In the genomic region with DNA sequence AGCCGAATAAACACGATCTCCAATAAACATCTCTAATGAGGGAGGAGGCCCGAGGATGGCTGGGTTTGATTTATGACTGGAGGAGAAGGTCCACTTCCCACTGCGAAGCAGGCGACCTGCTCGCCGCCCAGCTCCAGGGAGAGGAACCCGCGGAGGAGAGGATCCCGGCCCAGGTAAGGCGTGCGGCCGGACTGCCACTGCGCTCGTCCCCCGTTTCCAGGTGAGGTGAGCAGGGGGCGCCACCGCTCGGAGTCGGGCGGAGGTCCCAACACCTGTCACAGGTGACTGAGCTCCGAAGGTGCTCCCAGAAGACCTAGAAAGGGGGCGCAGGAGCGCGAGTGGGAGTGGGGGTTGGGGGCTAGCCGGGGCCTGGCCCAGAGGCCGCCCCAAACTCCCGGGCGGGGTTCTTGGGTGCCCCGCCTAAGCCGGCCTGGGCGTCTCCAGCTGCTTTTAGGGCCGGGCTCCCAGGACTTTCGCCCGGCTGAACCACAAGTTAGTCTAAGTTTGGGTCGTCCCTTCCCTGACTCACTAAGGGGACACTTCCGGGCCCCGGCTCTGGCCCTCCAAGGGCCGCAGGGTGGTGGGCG, we compare ENCODE assay signal across 10 cellular contexts. TPM values are rescaled to one million over a fixed set of nuclear protein-coding genes. Genes with fewer than 3 reads are reported as not detected.
DNase-seq lines count a peak whose midpoint lies in the region; ATAC-seq and TF ChIP-seq lines count a peak whose summit lies in the region.
"Had no signal": no experiment of that assay in that cellular context is flagged by ENCODE, and none has a peak within 500 bp of the region (broad histone marks: within the 10 kb centered on the region; RNA-seq: fewer than 3 reads in every experiment).

No MANE protein-coding gene starts in this region.

- no peak for TF ChIP-seq CTCF in heart right ventricle (IDR thresholded peaks at IDR 0.05)
- TF ChIP-seq CTCF in transverse colon (IDR thresholded peaks at IDR 0.05): no peak

- intact Hi-C loops in heart right ventricle (cut with DNase I): loop anchor here in 1 of 10 donors (10.0 kb wide), 1 partner anchor 138 kb away; no protein-coding TSS in a partner anchor
- intact Hi-C loops in left cardiac atrium (cut with DNase I): no loop called here
- intact Hi-C loops in left colon (cut with DNase I, micrococcal nuclease): no loop called here
- intact Hi-C loops in transverse colon (cut with DNase I; ENCODE audit: low total_unique reads): no loop called here

- no peak for TF ChIP-seq EP300 in transverse colon (IDR thresholded peaks at IDR 0.05; ENCODE audit: low read depth)

- DNase-seq in heart right ventricle: no peak
- no peak for DNase-seq in left cardiac atrium
- no peak for DNase-seq in activated CD8-positive, alpha-beta T cell treated with anti-CD3 and anti-CD28 coated beads, Interleukin-2, amount 10 ng/mL, durations not matched to agents 7 days and 5 days
- DNase-seq in left colon: no peak
- peak; percentile 33 for DNase-seq in transverse colon
- no peak for DNase-seq in NCI-H187 treated with DMSO at 0.1 percent for 48 hours (lab: John Stamatoyannopoulos, UW)
- no peak for DNase-seq in NCI-H524 treated with DMSO at 0.1 percent for 48 hours (lab: John Stamatoyannopoulos, UW)
- DNase-seq: foreskin melanocyte; stimulated activated CD4-positive, alpha-beta T cell treated with anti-CD3 and anti-CD28 coated beads, Interleukin-1b, Interleukin-23, amount 100 ng/mL, for 48 hours had no signal

- H3K9me3 ChIP-seq in heart right ventricle: no peaks in the 10 kb centered on the region
- no peaks in the 10 kb centered on the region for H3K9me3 ChIP-seq in transverse colon

- CTCF ChIA-PET in activated CD8-positive, alpha-beta T cell treated with anti-CD3 and anti-CD28 coated beads, Interleukin-2, amount 10 ng/mL, durations not matched to agents 7 days and 5 days (lab: Charles Lee): no interaction called here

- TF ChIP-seq POLR2A in transverse colon (IDR thresholded peaks at IDR 0.05): no peak

- ATAC-seq in heart right ventricle (no peak), left cardiac atrium (no peak), left colon (peak; percentile 86), GM21723 (IDR thresholded peaks at IDR 0.05; ENCODE audit: unreplicated experiment) (no peak)
- ATAC-seq in activated CD8-positive, alpha-beta T cell treated with anti-CD3 and anti-CD28 coated beads, Interleukin-2, amount 10 ng/mL, durations not matched to agents 7 days and 5 days: peak; percentile 27

- H3K36me3 Mint-ChIP-seq in activated CD8-positive, alpha-beta T cell treated with anti-CD3 and anti-CD28 coated beads, Interleukin-2, amount 10 ng/mL, durations not matched to agents 7 days and 5 days (ENCODE audit: low read depth): peaks cover 7% of the 10 kb centered on the region

- H3K27ac Mint-ChIP-seq in activated CD8-positive, alpha-beta T cell treated with anti-CD3 and anti-CD28 coated beads, Interleukin-2, amount 10 ng/mL, durations not matched to agents 7 days and 5 days: peak overlapping the region; percentile 3

- H3K4me1 ChIP-seq in heart right ventricle (peaks cover 37 to 71% (median 60%) of the 10 kb centered on the region in 9 donors), transverse colon (peaks cover 38 to 64% (median 53%) of the 10 kb centered on the region in 4 donors)

- in situ Hi-C loops in transverse colon (cut with MboI; ENCODE audit: low pct_ligation_motif_present in 1 of 4, low pct_unique_long_range_greater_than_20kb in 1 of 4, low sequenced_read_pairs in 3 of 4): no loop called here

- peaks cover 83 to 100% (median 99%) of the 10 kb centered on the region in 7 donors for H3K27me3 ChIP-seq in heart right ventricle
- H3K27me3 ChIP-seq in transverse colon: peaks cover 100% of the 10 kb centered on the region

- peak overlapping the region; percentile 56 for H3K4me3 Mint-ChIP-seq in activated CD8-positive, alpha-beta T cell treated with anti-CD3 and anti-CD28 coated beads, Interleukin-2, amount 10 ng/mL, durations not matched to agents 7 days and 5 days

- H3K4me3 ChIP-seq in heart right ventricle: peak overlapping the region in 9 of 10 donors; percentile 9 to 51 (median 37)
- peak overlapping the region in 2 of 4 donors; percentile 8 to 37 for H3K4me3 ChIP-seq in transverse colon

- H3K36me3 ChIP-seq in heart right ventricle (no peaks in the 10 kb centered on the region), transverse colon (no peaks in the 10 kb centered on the region)

- peaks cover 71% of the 10 kb centered on the region for H3K27me3 Mint-ChIP-seq in activated CD8-positive, alpha-beta T cell treated with anti-CD3 and anti-CD28 coated beads, Interleukin-2, amount 10 ng/mL, durations not matched to agents 7 days and 5 days (ENCODE audit: low read depth)

- no peaks in the 10 kb centered on the region for H3K9me3 Mint-ChIP-seq in activated CD8-positive, alpha-beta T cell treated with anti-CD3 and anti-CD28 coated beads, Interleukin-2, amount 10 ng/mL, durations not matched to agents 7 days and 5 days (ENCODE audit: insufficient read depth)

- H3K4me1 Mint-ChIP-seq in activated CD8-positive, alpha-beta T cell treated with anti-CD3 and anti-CD28 coated beads, Interleukin-2, amount 10 ng/mL, durations not matched to agents 7 days and 5 days (ENCODE audit: low read depth): peaks cover 25% of the 10 kb centered on the region

- POLR2A ChIA-PET in activated CD8-positive, alpha-beta T cell treated with anti-CD3 and anti-CD28 coated beads, Interleukin-2, amount 10 ng/mL, durations not matched to agents 7 days and 5 days (lab: Charles Lee): interaction anchor here (0.5 kb wide), 1 partner anchor 142 kb away, joined by 4 read pairs; no protein-coding TSS in a partner anchor

- H3K27ac ChIP-seq in heart right ventricle: no peak overlapping the region
- H3K27ac ChIP-seq in transverse colon: no peak overlapping the region

- WGBS in heart right ventricle, 2 donors: 3% methylated on average over 34 to 40 of the region's 40 CpGs
- 15% methylated on average over 38 of the region's 40 CpGs; no CpG with 5 or more reads in 1 of the 2 donors for WGBS in transverse colon (ENCODE audit: low coverage in 1 of 2), 2 donors

RNA-seq across cellular contexts. Expression of gene PAX6, which starts 5.4 kb away (rescaled TPM):
- total RNA-seq in heart right ventricle (not detected), left cardiac atrium (not detected), left colon (1 to 10 TPM; 1.5 to 1.8 TPM), transverse colon (under 1 TPM in 3 of 4 donors, not detected in 1; 0.40 to 0.79 (median 0.55) TPM)
- under 1 TPM in 1 of 2 donors, not detected in 1; 0.01 TPM for polyA plus RNA-seq in heart right ventricle
- not detected for total RNA-seq in activated CD8-positive, alpha-beta T cell treated with anti-CD3 and anti-CD28 coated beads, Interleukin-2, amount 10 ng/mL, durations not matched to agents 7 days and 5 days

Comparison
In these comparisons a context has a peak if more than half of its experiments do, and no peak if none do; other contexts are left out.
1. ATAC-seq: peak in activated CD8-positive, alpha-beta T cell treated with anti-CD3 and anti-CD28 coated beads, Interleukin-2, amount 10 ng/mL, durations not matched to agents 7 days and 5 days (single experiment) and left colon (single experiment); none in heart right ventricle (0 of 8), left cardiac atrium (0 of 2) and GM21723 (single experiment).